9 cellular contexts compared by ENCODE assay signal in the genomic region with DNA sequence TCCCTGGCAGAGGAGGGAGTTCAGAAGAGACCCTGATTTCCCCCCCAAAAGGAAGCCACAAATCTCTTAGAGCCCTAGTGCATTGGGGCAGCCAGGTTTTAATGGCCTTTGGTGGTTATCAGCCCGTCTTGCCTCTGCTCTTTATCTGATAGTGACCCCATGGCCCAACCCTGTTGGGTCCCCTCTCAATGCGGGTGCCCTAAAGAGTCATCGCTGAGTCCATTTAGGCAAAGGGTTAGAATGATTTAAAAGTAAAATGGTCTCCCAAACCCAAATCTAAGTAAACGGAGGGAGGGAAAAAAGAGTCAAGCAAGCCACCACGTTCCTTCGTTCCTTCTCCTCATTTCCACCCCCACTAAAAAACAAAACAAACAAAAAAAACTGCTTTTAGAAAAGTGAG.
DNase-seq lines count a peak whose midpoint lies in the region; TF ChIP-seq lines count a peak whose summit lies in the region.
"Had no signal": no experiment of that assay in that cellular context is flagged by ENCODE, and none has a peak within 500 bp of the region (broad histone marks: within the 10 kb centered on the region; RNA-seq: fewer than 3 reads in every experiment).

No MANE protein-coding gene starts in this region.

- no peak overlapping the region for H3K4ac ChIP-seq in mesendoderm (ENCODE audit: low read depth, low read length)

- DNase-seq in AG09309 (ENCODE audit: low read depth) (no peak), astrocyte of the hippocampus (ENCODE audit: low read depth, low spot score) (peak; percentile 52), mesendoderm (no peak), GM10266 (ENCODE audit: extremely low spot score) (no peak), glutamatergic neuron (no peak), hippocampal formation (lab: John Stamatoyannopoulos, UW) (no peak), GM13977 (ENCODE audit: low spot score) (no peak)
- DNase-seq: NCI-H526 had no signal

- H2AK5ac ChIP-seq in mesendoderm (ENCODE audit: low read length): no peak overlapping the region

- no peaks in the 10 kb centered on the region for H3K79me2 ChIP-seq in mesendoderm (ENCODE audit: control insufficient read depth, insufficient read depth, low read length)

- peak overlapping the region; percentile 85 for H3K4me3 ChIP-seq in AG09309 (ENCODE audit: control insufficient read depth, low read depth, low read length)
- H3K4me3 ChIP-seq in HUES6 (ENCODE audit: low read depth, low read length): peak overlapping the region; percentile 73; the same call in 1 of the 2 replicates
- H3K4me3 ChIP-seq in mesendoderm (ENCODE audit: low read length): no peak overlapping the region

- no peak overlapping the region for H3K23ac ChIP-seq in mesendoderm (ENCODE audit: low read length)

- no peak overlapping the region for H3K27ac Mint-ChIP-seq in glutamatergic neuron (ENCODE audit: unreplicated experiment)

- no CpG with 5 or more reads among the region's 6 CpGs for WGBS in mesendoderm (ENCODE audit: extremely low coverage, insufficient coverage, low lambda C conversion rate)

- no peak overlapping the region for H4K5ac ChIP-seq in mesendoderm (ENCODE audit: low read length)

- H2BK5ac ChIP-seq in mesendoderm (ENCODE audit: low read length): no peak overlapping the region

- no peak overlapping the region for H3K56ac ChIP-seq in mesendoderm (ENCODE audit: low read length)

- H3K27me3 Mint-ChIP-seq in glutamatergic neuron (ENCODE audit: unreplicated experiment): peaks cover 14% of the 10 kb centered on the region

- in situ Hi-C loops in GM13977 (cut with MboI; ENCODE audit: low pct_unique_long_range_greater_than_20kb, low sequenced_read_pairs, unreplicated experiment): loop anchor here (25.0 kb wide), 2 partner anchors 198 to 327 kb away; no protein-coding TSS in a partner anchor

- no peaks in the 10 kb centered on the region for H3K9me3 ChIP-seq in HUES6 (ENCODE audit: control insufficient read depth, insufficient read depth, low read depth, low read length)

- H3K9me3 Mint-ChIP-seq in glutamatergic neuron (ENCODE audit: unreplicated experiment): peaks cover 2% of the 10 kb centered on the region

- H3K18ac ChIP-seq in mesendoderm (ENCODE audit: low read length): no peak overlapping the region

- no peak overlapping the region for H3K4me2 ChIP-seq in mesendoderm (ENCODE audit: low read length)

- peak overlapping the region; percentile 41 for H2BK15ac ChIP-seq in mesendoderm (replicated peaks; ENCODE audit: low read depth)

- peaks cover 8% of the 10 kb centered on the region for H3K4me1 Mint-ChIP-seq in glutamatergic neuron (ENCODE audit: low read depth, unreplicated experiment)

- H3K79me1 ChIP-seq in mesendoderm (ENCODE audit: low read length): no peaks in the 10 kb centered on the region

- H3K4me3 Mint-ChIP-seq in glutamatergic neuron (ENCODE audit: unreplicated experiment): no peak overlapping the region

- H3K4me1 ChIP-seq in HUES6 (ENCODE audit: control insufficient read depth, insufficient read depth, low read length) (peaks cover 17% of the 10 kb centered on the region), mesendoderm (ENCODE audit: control insufficient read depth, low read depth, low read length) (peaks cover 2% of the 10 kb centered on the region)

- H3K27me3 ChIP-seq in HUES6 (ENCODE audit: control insufficient read depth, insufficient read depth, low read length): peaks cover 74% of the 10 kb centered on the region
- H3K27me3 ChIP-seq in mesendoderm (ENCODE audit: insufficient read depth, low read length, poor library complexity): peaks cover 17% of the 10 kb centered on the region

- H3K36me3 Mint-ChIP-seq in glutamatergic neuron (ENCODE audit: unreplicated experiment): no peaks in the 10 kb centered on the region

- no peak overlapping the region for H2BK120ac ChIP-seq in mesendoderm (ENCODE audit: low read depth, low read length)

- no peak overlapping the region for H4K8ac ChIP-seq in mesendoderm (ENCODE audit: low read depth, low read length)

- H3K27ac ChIP-seq in HUES6 (ENCODE audit: low read depth, low read length) (no peak overlapping the region), mesendoderm (ENCODE audit: low read depth, low read length) (no peak overlapping the region)

- H3K9ac ChIP-seq in HUES6 (ENCODE audit: low read length) (no peak overlapping the region), mesendoderm (ENCODE audit: low read length) (no peak overlapping the region)

- H3K36me3 ChIP-seq in HUES6 (ENCODE audit: control insufficient read depth, insufficient read depth, low read length) (no peaks in the 10 kb centered on the region), mesendoderm (ENCODE audit: control insufficient read depth, insufficient read depth, low read length) (no peaks in the 10 kb centered on the region)

- TF ChIP-seq CTCF in AG09309 (IDR thresholded peaks at IDR 0.05; ENCODE audit: control insufficient read depth, insufficient read depth, low read depth, low read length, missing control alignments): no peak
- no peak for TF ChIP-seq CTCF in GM10266 (IDR thresholded peaks at IDR 0.05; ENCODE audit: control insufficient read depth, insufficient read depth, low read depth, missing control alignments)
- no peak for TF ChIP-seq CTCF in glutamatergic neuron (IDR thresholded peaks at IDR 0.05; ENCODE audit: partially characterized antibody, unreplicated experiment)
- TF ChIP-seq CTCF in GM13977 (IDR thresholded peaks at IDR 0.05; ENCODE audit: extremely low read depth, insufficient read depth, missing control alignments): no peak
